8 cellular contexts compared by ENCODE assay signal in the genomic region with DNA sequence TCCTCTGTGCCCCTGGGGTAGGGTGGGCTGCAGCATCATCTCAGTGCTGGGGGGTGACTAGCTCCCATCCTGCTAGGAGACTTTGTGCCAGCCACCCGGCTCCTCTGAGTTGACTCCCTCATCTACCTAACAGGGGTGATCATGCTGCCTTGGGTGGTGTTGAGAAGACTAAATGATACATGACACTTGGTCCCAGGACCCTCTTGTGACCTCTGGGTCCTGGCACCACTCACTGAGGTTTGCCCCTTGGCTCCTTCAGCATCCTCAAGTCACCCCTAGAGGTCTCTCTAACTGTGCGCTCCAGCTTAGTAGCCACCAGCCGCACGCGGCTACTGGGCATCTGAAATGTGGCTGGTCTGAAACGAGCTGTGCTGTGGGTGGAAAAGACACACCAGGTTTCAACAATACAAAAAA.
DNase-seq lines count a peak whose midpoint lies in the region; ATAC-seq, FAIRE-seq and TF ChIP-seq lines count a peak whose summit lies in the region.

No MANE protein-coding gene starts in this region.

- no peaks in the 10 kb centered on the region for H3K36me3 ChIP-seq in kidney (ENCODE audit: control insufficient read depth in 1 of 2, insufficient read depth in 2 of 2, low read length in 2 of 2)

- H3K9me3 Mint-ChIP-seq in activated naive CD8-positive, alpha-beta T cell treated with anti-CD3 and anti-CD28 coated beads, Interleukin-2, amount 50 U/mL, for 24 hours, result no peaks in the 10 kb centered on the region

- peaks cover 16% of the 10 kb centered on the region for H3K27me3 Mint-ChIP-seq in activated naive CD8-positive, alpha-beta T cell treated with anti-CD3 and anti-CD28 coated beads, Interleukin-2, amount 50 U/mL, for 24 hours

- peaks cover 38% of the 10 kb centered on the region for H3K4me1 Mint-ChIP-seq in activated naive CD8-positive, alpha-beta T cell treated with anti-CD3 and anti-CD28 coated beads, Interleukin-2, amount 50 U/mL, for 24 hours

- H3K4me1 ChIP-seq in kidney (ENCODE audit: control insufficient read depth in 1 of 2, insufficient read depth in 1 of 2, low read depth in 1 of 2, low read length in 2 of 2), result peaks cover 0 to 10% of the 10 kb centered on the region in 2 donors

- H3K27ac Mint-ChIP-seq in activated naive CD8-positive, alpha-beta T cell treated with anti-CD3 and anti-CD28 coated beads, Interleukin-2, amount 50 U/mL, for 24 hours, result no peak overlapping the region

- peak; percentile 81 for ATAC-seq in activated naive CD8-positive, alpha-beta T cell treated with anti-CD3 and anti-CD28 coated beads, Interleukin-2, amount 50 U/mL, for 24 hours
- no peak for ATAC-seq in HG03139 (IDR thresholded peaks at IDR 0.05; ENCODE audit: unreplicated experiment)

- no peaks in the 10 kb centered on the region for H3K9me3 ChIP-seq in kidney (ENCODE audit: control insufficient read depth in 1 of 2, low read length in 2 of 2)

- no peak overlapping the region for H3K4me3 ChIP-seq in kidney (ENCODE audit: low read length in 2 of 2)

- no peaks in the 10 kb centered on the region for H3K36me3 Mint-ChIP-seq in activated naive CD8-positive, alpha-beta T cell treated with anti-CD3 and anti-CD28 coated beads, Interleukin-2, amount 50 U/mL, for 24 hours (ENCODE audit: low read depth)

- FAIRE-seq in kidney (lab: Jason Lieb, UNC), result no peak

- intact Hi-C loops in kidney (cut with DNase I), result no loop called here

- H3K27ac ChIP-seq in kidney (ENCODE audit: low read depth in 2 of 2, low read length in 2 of 2), result no peak overlapping the region

- no peak overlapping the region for H3K4me3 Mint-ChIP-seq in activated naive CD8-positive, alpha-beta T cell treated with anti-CD3 and anti-CD28 coated beads, Interleukin-2, amount 50 U/mL, for 24 hours

- peak; percentile 16 for DNase-seq in stimulated activated CD4-positive, alpha-beta T cell treated with anti-CD3 and anti-CD28 coated beads, Interleukin-1b, Interleukin-23, amount 100 ng/mL, for 48 hours
- no peak for DNase-seq in stimulated activated CD4-positive, alpha-beta T cell treated with anti-CD3 and anti-CD28 coated beads, Interleukin-4, amount 100 ng/mL, for 4 hours
- peak; percentile 56 for DNase-seq in MV-4-11 (lab: John Stamatoyannopoulos, UW)
- DNase-seq in activated naive CD8-positive, alpha-beta T cell treated with anti-CD3 and anti-CD28 coated beads, Interleukin-2, amount 50 U/mL, for 24 hours, result peak; percentile 53
- no peak for DNase-seq in kidney
- no peak for DNase-seq in epidermal melanocyte (ENCODE audit: insufficient read length, low spot score)
- DNase-seq in kidney glomerular epithelial cell (lab: John Stamatoyannopoulos, UW), result no peak

- no peak overlapping the region for H3K9ac ChIP-seq in kidney (ENCODE audit: low read length in 2 of 2)

- TF ChIP-seq CTCF in kidney (IDR thresholded peaks at IDR 0.05; ENCODE audit: borderline replicate concordance, extremely low read depth, insufficient read depth), result peak; percentile 27

Comparison
In these comparisons a context has a peak if more than half of its experiments do, and no peak if none do; other contexts are left out.
1. DNase-seq: peak in stimulated activated CD4-positive, alpha-beta T cell treated with anti-CD3 and anti-CD28 coated beads, Interleukin-1b, Interleukin-23, amount 100 ng/mL, for 48 hours (single experiment), MV-4-11 (single experiment) and activated naive CD8-positive, alpha-beta T cell treated with anti-CD3 and anti-CD28 coated beads, Interleukin-2, amount 50 U/mL, for 24 hours (single experiment); none in stimulated activated CD4-positive, alpha-beta T cell treated with anti-CD3 and anti-CD28 coated beads, Interleukin-4, amount 100 ng/mL, for 4 hours (0 of 2), kidney (single experiment), epidermal melanocyte (single experiment) and kidney glomerular epithelial cell (single experiment).